8 cellular contexts compared by ENCODE assay signal in the genomic region with DNA sequence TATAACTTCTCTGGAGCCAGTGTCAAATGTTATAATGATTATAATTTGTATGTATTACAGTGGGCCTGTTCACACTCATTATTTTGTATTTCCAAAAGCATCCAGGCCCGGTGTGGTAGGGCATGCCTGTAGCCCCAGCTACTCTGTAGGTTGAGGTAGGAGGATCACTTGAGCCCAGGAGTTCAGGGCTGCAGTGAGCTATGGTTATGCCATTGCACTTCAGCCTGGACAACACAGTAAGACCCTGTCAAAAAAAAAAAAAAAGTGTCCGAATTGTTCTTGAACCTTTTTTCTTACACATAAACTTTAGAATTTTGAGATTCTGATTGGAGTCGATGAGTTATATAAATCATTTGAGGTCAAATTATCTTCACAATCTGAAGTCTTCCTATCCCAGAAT. TPM values are rescaled to one million over a fixed set of nuclear protein-coding genes. Genes with fewer than 3 reads are reported as not detected.
DNase-seq lines count a peak whose midpoint lies in the region; ATAC-seq and TF ChIP-seq lines count a peak whose summit lies in the region.

No MANE protein-coding gene starts in this region.

- intact Hi-C loops in heart right ventricle (cut with DNase I): loop anchor here in 4 of 10 donors (5.0 to 10.0 kb wide), 4 partner anchors 39 to 54 kb away; partner anchors contain the start of genes ZNF26 (in 3 of the 4) and ZNF140 (in 1 of the 4)
- intact Hi-C loops in Right ventricle myocardium inferior (cut with DNase I): no loop called here
- intact Hi-C loops in lower lobe of right lung (cut with DNase I): no loop called here
- intact Hi-C loops in vagina (cut with DNase I): no loop called here

- H3K4me1 ChIP-seq in heart right ventricle (peaks cover 0 to 14% (median 8%) of the 10 kb centered on the region in 9 donors), lower lobe of right lung (peaks cover 7% of the 10 kb centered on the region), vagina (peaks cover 6% of the 10 kb centered on the region)

- TF ChIP-seq CTCF in heart right ventricle (IDR thresholded peaks at IDR 0.05) (no peak), astrocyte of the spinal cord (IDR thresholded peaks at IDR 0.05; ENCODE audit: low read depth, low read length) (no peak), lower lobe of right lung (IDR thresholded peaks at IDR 0.05) (no peak), vagina (IDR thresholded peaks at IDR 0.05) (no peak)

- in situ Hi-C loops in astrocyte of the spinal cord (cut with HindIII; ENCODE audit: low sequenced_read_pairs): no loop called here

- peaks cover 0 to 51% (median 24%) of the 10 kb centered on the region in 9 donors for H3K36me3 ChIP-seq in heart right ventricle
- peaks cover 20% of the 10 kb centered on the region for H3K36me3 ChIP-seq in lower lobe of right lung
- peaks cover 4 to 35% of the 10 kb centered on the region in 2 donors for H3K36me3 ChIP-seq in vagina

- 68% methylated on average over 3 of the region's 3 CpGs for WGBS in heart right ventricle, 2 donors

- ATAC-seq in heart right ventricle (no peak), Right ventricle myocardium inferior (no peak), lower lobe of right lung (no peak)

- peak overlapping the region in 9 of 10 donors; percentile 63 to 90 (median 79) for H3K4me3 ChIP-seq in heart right ventricle
- peak overlapping the region; percentile 81 for H3K4me3 ChIP-seq in astrocyte of the spinal cord (ENCODE audit: low read depth, low read length)
- H3K4me3 ChIP-seq in lower lobe of right lung: peak overlapping the region; percentile 78
- H3K4me3 ChIP-seq in vagina: peak overlapping the region; percentile 63 to 79

- peak overlapping the region in 6 of 10 donors; percentile 90 to 96 (median 95) for H3K27ac ChIP-seq in heart right ventricle
- H3K27ac ChIP-seq in lower lobe of right lung: no peak overlapping the region
- no peak overlapping the region for H3K27ac ChIP-seq in vagina

- TF ChIP-seq POLR2A in vagina (IDR thresholded peaks at IDR 0.05): no peak

- H3K9me3 ChIP-seq in heart right ventricle: peaks cover 2 to 88% (median 44%) of the 10 kb centered on the region in 11 donors
- H3K9me3 ChIP-seq in lower lobe of right lung: peaks cover 70% of the 10 kb centered on the region
- H3K9me3 ChIP-seq in vagina: peaks cover 35% of the 10 kb centered on the region

- DNase-seq in heart right ventricle: no peak
- DNase-seq in Right ventricle myocardium inferior (ENCODE audit: missing footprints): no peak
- no peak for DNase-seq in astrocyte of the spinal cord (ENCODE audit: low read depth, low spot score)
- DNase-seq in lower lobe of right lung: no peak
- no peak for DNase-seq in vagina (ENCODE audit: extremely low spot score in 2 of 2)
- DNase-seq in NCI-H524 (lab: John Stamatoyannopoulos, UW): no peak
- DNase-seq in stimulated activated CD4-positive, alpha-beta T cell treated with anti-CD3 and anti-CD28 coated beads, Interleukin-4, amount 100 ng/mL, for 24 hours: no peak
- no peak for DNase-seq in NCI-H2227 (lab: John Stamatoyannopoulos, UW; ENCODE audit: unreplicated experiment)

- no peaks in the 10 kb centered on the region for H3K27me3 ChIP-seq in heart right ventricle
- no peaks in the 10 kb centered on the region for H3K27me3 ChIP-seq in lower lobe of right lung (ENCODE audit: low read depth)
- no peaks in the 10 kb centered on the region for H3K27me3 ChIP-seq in vagina

RNA-seq across cellular contexts. Expression of gene ZNF84, which starts 1.0 kb away (rescaled TPM):
- total RNA-seq in heart right ventricle (10 to 100 TPM; 13.3 to 23.0 (median 18.3) TPM), Right ventricle myocardium inferior (15.1 TPM), lower lobe of right lung (24.5 TPM), vagina (24.6 TPM)
- polyA plus RNA-seq in heart right ventricle: 10 to 100 TPM in 1 of 2 donors, 1 to 10 TPM in 1; 4.6 to 12.0 TPM

RNA-seq across cellular contexts. Expression of gene ZNF140, which starts 42.4 kb away (rescaled TPM):
- total RNA-seq in heart right ventricle: 10 to 100 TPM in 2 of 10 donors, 1 to 10 TPM in 8; 6.8 to 10.5 (median 9.1) TPM
- 10 to 100 TPM in 1 of 2 donors, 1 to 10 TPM in 1; 8.6 to 11.9 TPM for polyA plus RNA-seq in heart right ventricle
- 6.3 TPM for total RNA-seq in Right ventricle myocardium inferior
- 15.0 TPM for total RNA-seq in lower lobe of right lung
- total RNA-seq in vagina: 9.3 TPM

RNA-seq across cellular contexts. Expression of gene ZNF26, which starts 52.1 kb away (rescaled TPM):
- total RNA-seq in heart right ventricle (1 to 10 TPM; 2.8 to 6.2 (median 4.1) TPM), Right ventricle myocardium inferior (4.4 TPM), lower lobe of right lung (12.6 TPM), vagina (11.8 TPM)
- 1 to 10 TPM; 2.3 to 3.0 TPM for polyA plus RNA-seq in heart right ventricle

Comparison
In these comparisons a context has a peak if more than half of its experiments do, and no peak if none do; other contexts are left out.
1. H3K27ac ChIP-seq: peak in heart right ventricle (6 of 10); none in lower lobe of right lung (single experiment) and vagina (single experiment).
2. Peak in every context shown above with its lines, with median percentiles within 50 percentile points of each other: H3K4me3 ChIP-seq.